In the genomic region with DNA sequence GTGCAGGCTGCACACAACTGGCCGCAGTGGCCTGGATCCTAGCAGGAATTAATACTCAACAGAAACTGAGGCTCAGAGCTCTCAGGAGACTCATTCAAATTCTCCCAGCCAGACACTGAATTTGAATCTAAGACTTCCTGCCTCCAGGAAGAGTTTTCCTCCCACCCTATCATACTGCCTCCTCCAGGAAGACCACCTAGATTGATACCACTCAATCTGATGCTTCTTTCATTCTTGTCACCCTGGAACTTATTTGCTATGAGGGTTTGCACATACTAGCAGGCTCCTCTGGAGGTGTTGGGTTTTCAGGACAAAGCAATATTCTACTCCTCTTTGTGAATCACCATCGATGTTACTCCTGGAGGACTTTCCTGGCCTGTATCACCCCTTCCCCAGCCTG, we compare ENCODE assay signal across 33 cellular contexts.
"Had no signal": no experiment of that assay in that cellular context is flagged by ENCODE, and none has a peak within 500 bp of the region (broad histone marks: within the 10 kb centered on the region; RNA-seq: fewer than 3 reads in every experiment).

No MANE protein-coding gene starts in this region.

- H3K4me3 Mint-ChIP-seq: activated B cell treated with CpG ODN at 0.5 μM for 24 hours; activated CD8-positive, alpha-beta T cell treated with anti-CD3 and anti-CD28 coated beads for 36 hours; activated naive CD4-positive, alpha-beta T cell treated with anti-CD3 and anti-CD28 coated beads for 36 hours; activated naive CD4-positive, alpha-beta T cell treated with anti-CD3 and anti-CD28 coated beads, Interleukin-2, amount 50 U/mL, for 24 hours; activated T-cell treated with anti-CD3 and anti-CD28 coated beads, Interleukin-2, amount 50 U/mL, for 4 hours; activated T-helper 1 cell treated with anti-CD3 and anti-CD28 coated beads, Interleukin-12 subunit alpha, Interleukin-12 subunit beta, Interleukin-2, Interleukin-4 antibody, amounts not matched to agents 30 ng/mL and 10 ng/mL and 1 ng/mL, durations not matched to agents 14 hours and 24 hours and 36 hours; central memory CD8-positive, alpha-beta T cell; dendritic cell treated with granulocyte-macrophage colony-stimulating factor and Interleukin-4, amounts not matched to agents 40 ng/mL and 50 ng/mL, for 4 days; endodermal cell; T-helper 17 cell; T-helper 2 cell treated with Interferon-gamma antibody and Interleukin-4, amounts not matched to agents 5 μg/mL and 100 μg/mL, for 36 hours had no signal

- H3K36me3 ChIP-seq: adrenal gland, breast epithelium, heart left ventricle, WERI-Rb-1 had no signal

- H3K9me3 ChIP-seq: adrenal gland, body of pancreas, breast epithelium, heart left ventricle had no signal

- FAIRE-seq: frontal cortex had no signal

- H3K27ac Mint-ChIP-seq: activated B cell treated with CpG ODN at 0.5 μM for 24 hours; activated CD8-positive, alpha-beta T cell treated with anti-CD3 and anti-CD28 coated beads for 36 hours; activated naive CD4-positive, alpha-beta T cell treated with anti-CD3 and anti-CD28 coated beads for 36 hours; activated T-helper 1 cell treated with anti-CD3 and anti-CD28 coated beads, Interleukin-12 subunit alpha, Interleukin-12 subunit beta, Interleukin-2, Interleukin-4 antibody, amounts not matched to agents 30 ng/mL and 10 ng/mL and 1 ng/mL, durations not matched to agents 14 hours and 24 hours and 36 hours; activated T-helper 2 cell treated with anti-CD3 and anti-CD28 coated beads, Interferon-gamma antibody, Interleukin-2, Interleukin-4, amounts not matched to agents 10 μg/mL and 5 μg/mL and 100 μg/mL, durations not matched to agents 14 hours and 24 hours and 36 hours; dendritic cell treated with granulocyte-macrophage colony-stimulating factor and Interleukin-4, amounts not matched to agents 40 ng/mL and 50 ng/mL, for 4 days; endodermal cell; T-helper 17 cell; T-helper 2 cell treated with Interferon-gamma antibody and Interleukin-4, amounts not matched to agents 5 μg/mL and 100 μg/mL, for 36 hours had no signal

- ATAC-seq: activated CD4-positive, CD25-positive, alpha-beta regulatory T cell treated with anti-CD3 and anti-CD28 coated beads, Interleukin-2, amount 50 U/mL, for 24 hours; activated CD8-positive, alpha-beta T cell treated with anti-CD3 and anti-CD28 coated beads for 36 hours; activated T-cell treated with anti-CD3 and anti-CD28 coated beads, Interleukin-2, amount 50 U/mL, for 4 hours; body of pancreas; esophagus mucosa; heart left ventricle; T-helper 17 cell had no signal

- H3K27me3 ChIP-seq: adrenal gland had no signal

- H3K4me1 ChIP-seq: breast epithelium had no signal

- H3K36me3 Mint-ChIP-seq: activated naive CD4-positive, alpha-beta T cell treated with anti-CD3 and anti-CD28 coated beads, Interleukin-2, amount 50 U/mL, for 24 hours had no signal

- DNase-seq: activated B cell treated with CpG ODN at 0.5 μM for 24 hours; activated CD4-positive, alpha-beta T cell treated with anti-CD3 and anti-CD28 coated beads for 48 hours; activated CD4-positive, alpha-beta T cell treated with anti-CD3 and anti-CD28 coated beads, Interleukin-2, amount 50 U/mL, for 1 hour; activated CD4-positive, alpha-beta T cell treated with anti-CD3 and anti-CD28 coated beads, Interleukin-2, amount 50 U/mL, for 48 hours; activated CD8-positive, alpha-beta memory T cell treated with anti-CD3 and anti-CD28 coated beads for 24 hours; activated CD8-positive, alpha-beta T cell treated with anti-CD3 and anti-CD28 coated beads for 36 hours; activated effector memory CD4-positive, alpha-beta T cell treated with anti-CD3 and anti-CD28 coated beads, Interleukin-2, amount 50 U/mL, for 16 hours; activated naive CD4-positive, alpha-beta T cell treated with anti-CD3 and anti-CD28 coated beads for 36 hours; activated T-cell treated with anti-CD3 and anti-CD28 coated beads, Interleukin-2, amount 50 U/mL, for 4 hours; adrenal gland; amygdala; aorta; body of pancreas; dorsolateral prefrontal cortex; effector memory CD4-positive, alpha-beta T cell; endodermal cell; foreskin fibroblast; heart left ventricle; T-helper 1 cell; T-helper 17 cell; T1000; WERI-Rb-1 had no signal

- H3K4me3 ChIP-seq: adrenal gland, body of pancreas, breast epithelium, coronary artery, dorsolateral prefrontal cortex, heart left ventricle had no signal

- H3K27ac ChIP-seq: adrenal gland, body of pancreas, breast epithelium, coronary artery, heart left ventricle had no signal

- H3K9me3 Mint-ChIP-seq: activated B cell treated with CpG ODN at 0.5 μM for 24 hours; activated CD8-positive, alpha-beta T cell treated with anti-CD3 and anti-CD28 coated beads for 36 hours; activated naive CD4-positive, alpha-beta T cell treated with anti-CD3 and anti-CD28 coated beads for 36 hours; activated naive CD4-positive, alpha-beta T cell treated with anti-CD3 and anti-CD28 coated beads, Interleukin-2, amount 50 U/mL, for 24 hours; activated T-cell treated with anti-CD3 and anti-CD28 coated beads, Interleukin-2, amount 50 U/mL, for 4 hours; activated T-helper 1 cell treated with anti-CD3 and anti-CD28 coated beads, Interleukin-12 subunit alpha, Interleukin-12 subunit beta, Interleukin-2, Interleukin-4 antibody, amounts not matched to agents 30 ng/mL and 10 ng/mL and 1 ng/mL, durations not matched to agents 14 hours and 24 hours and 36 hours; activated T-helper 2 cell treated with anti-CD3 and anti-CD28 coated beads, Interferon-gamma antibody, Interleukin-2, Interleukin-4, amounts not matched to agents 10 μg/mL and 5 μg/mL and 100 μg/mL, durations not matched to agents 14 hours and 24 hours and 36 hours; central memory CD8-positive, alpha-beta T cell; dendritic cell treated with granulocyte-macrophage colony-stimulating factor and Interleukin-4, amounts not matched to agents 40 ng/mL and 50 ng/mL, for 4 days; endodermal cell; T-helper 2 cell treated with Interferon-gamma antibody and Interleukin-4, amounts not matched to agents 5 μg/mL and 100 μg/mL, for 36 hours had no signal
